In genomic region chr18:9803698-9804516, GRCh38 we compare ENCODE assay signal across 9 cellular contexts.
DNase-seq lines count a peak whose midpoint lies in the region; ATAC-seq and TF ChIP-seq lines count a peak whose summit lies in the region.
"Had no signal": no experiment of that assay in that cellular context is flagged by ENCODE, and none has a peak within 500 bp of the region (broad histone marks: within the 10 kb centered on the region; RNA-seq: fewer than 3 reads in every experiment).

No MANE protein-coding gene starts in this region.

- H3K27ac ChIP-seq in 22Rv1 (peak overlapping the region; percentile 36), caudate nucleus (ENCODE audit: low read depth, low read length) (peak overlapping the region; percentile 71)

- peak overlapping the region; percentile 30 for H3K27ac Mint-ChIP-seq in mesothelial cell of epicardium

- no peaks in the 10 kb centered on the region for H3K27me3 Mint-ChIP-seq in mesothelial cell of epicardium (ENCODE audit: low read depth)

- peaks cover 20% of the 10 kb centered on the region for H3K4me1 Mint-ChIP-seq in mesothelial cell of epicardium

- peaks cover 8% of the 10 kb centered on the region for H3K9me3 Mint-ChIP-seq in mesothelial cell of epicardium

- ATAC-seq in HG02973 (IDR thresholded peaks at IDR 0.05; ENCODE audit: unreplicated experiment) = no peak
- no peak for ATAC-seq in HG03460 (IDR thresholded peaks at IDR 0.05; ENCODE audit: unreplicated experiment)

- peak; percentile 60 for DNase-seq in NCI-H1694 (lab: John Stamatoyannopoulos, UW)
- DNase-seq in caudate nucleus (lab: John Stamatoyannopoulos, UW) = peak in 12 of 61 donors; percentile 11 to 49 (median 24)
- no peak for DNase-seq in mesothelial cell of epicardium (ENCODE audit: low spot score in 2 of 2, unreplicated experiment in 2 of 2)
- DNase-seq in GM13977 (ENCODE audit: low spot score) = no peak
- DNase-seq in SHP77 treated with DMSO at 0.1 percent for 48 hours (lab: John Stamatoyannopoulos, UW) = no peak
- DNase-seq: T-helper 9 cell had no signal

- in situ Hi-C loops in GM13977 (cut with MboI; ENCODE audit: low pct_unique_long_range_greater_than_20kb, low sequenced_read_pairs, unreplicated experiment) = no loop called here

- no peak overlapping the region for H3K4me3 Mint-ChIP-seq in mesothelial cell of epicardium

- TF ChIP-seq CTCF in 22Rv1 (IDR thresholded peaks at IDR 0.05) (no peak), mesothelial cell of epicardium (IDR thresholded peaks at IDR 0.05; ENCODE audit: unreplicated experiment) (no peak), GM13977 (IDR thresholded peaks at IDR 0.05; ENCODE audit: extremely low read depth, insufficient read depth, missing control alignments) (no peak)

- H3K36me3 Mint-ChIP-seq in mesothelial cell of epicardium = peaks cover 6% of the 10 kb centered on the region
